ENCODE assay signal across 14 cellular contexts in genomic region chr2:226904592-226904991, GRCh38.
A peak's percentile ranks its signal among the peaks of the same experiment; 100 is the strongest.
DNase-seq lines count a peak whose midpoint lies in the region; ATAC-seq, FAIRE-seq and TF ChIP-seq lines count a peak whose summit lies in the region.
"Had no signal": no experiment of that assay in that cellular context is flagged by ENCODE, and none has a peak within 500 bp of the region (broad histone marks: within the 10 kb centered on the region; RNA-seq: fewer than 3 reads in every experiment).

No MANE protein-coding gene starts in this region.

- FAIRE-seq in bronchial epithelial cell (lab: Jason Lieb, UNC): peak; percentile 66

- no peaks in the 10 kb centered on the region for H3K9me3 Mint-ChIP-seq in osteocyte (ENCODE audit: unreplicated experiment)
- H3K9me3 Mint-ChIP-seq: H9, WTC11 had no signal

- TF ChIP-seq CTCF in bronchial epithelial cell (IDR thresholded peaks at IDR 0.05; ENCODE audit: insufficient read depth, low read length, severe bottlenecking): no peak
- no peak for TF ChIP-seq CTCF in osteocyte (IDR thresholded peaks at IDR 0.05)

- peaks cover 6% of the 10 kb centered on the region for H3K36me3 Mint-ChIP-seq in osteocyte (ENCODE audit: unreplicated experiment)
- H3K36me3 Mint-ChIP-seq: WTC11 had no signal

- peak; percentile 31 for ATAC-seq in GM18861 (IDR thresholded peaks at IDR 0.05; ENCODE audit: unreplicated experiment)
- ATAC-seq in GM21390 (IDR thresholded peaks at IDR 0.05; ENCODE audit: unreplicated experiment): peak; percentile 24
- peak; percentile 34 for ATAC-seq in HG03108 (IDR thresholded peaks at IDR 0.05; ENCODE audit: unreplicated experiment)
- ATAC-seq: left cardiac atrium, WTC11 had no signal

- H3K4me1 Mint-ChIP-seq in osteocyte (ENCODE audit: unreplicated experiment): peaks cover 55% of the 10 kb centered on the region
- H3K4me1 Mint-ChIP-seq: H9, WTC11 had no signal

- DNase-seq in bronchial epithelial cell (ENCODE audit: low read depth): no peak
- no peak for DNase-seq in osteocyte (ENCODE audit: extremely low spot score, unreplicated experiment)
- no peak for DNase-seq in DMS114 treated with DMSO at 0.1 percent for 48 hours (lab: John Stamatoyannopoulos, UW; ENCODE audit: unreplicated experiment)
- DNase-seq in cerebellum (ENCODE audit: low spot score): no peak
- DNase-seq in OCI-M1 (lab: John Stamatoyannopoulos, UW): no peak
- DNase-seq: aorta, DMS53, H9, left cardiac atrium had no signal

- peaks cover 1% of the 10 kb centered on the region for H3K36me3 ChIP-seq in bronchial epithelial cell (ENCODE audit: control insufficient read depth, insufficient read depth, low read length)
- H3K36me3 ChIP-seq: prostate gland had no signal

- H3K27me3 Mint-ChIP-seq in osteocyte (ENCODE audit: unreplicated experiment): no peaks in the 10 kb centered on the region

- no peak overlapping the region for H3K4me3 Mint-ChIP-seq in osteocyte (ENCODE audit: unreplicated experiment)
- H3K4me3 Mint-ChIP-seq: H9, WTC11 had no signal

- no peak overlapping the region for H3K4me3 ChIP-seq in bronchial epithelial cell (ENCODE audit: low read depth, low read length)
- H3K4me3 ChIP-seq: prostate gland had no signal

- H3K27ac Mint-ChIP-seq in osteocyte (ENCODE audit: unreplicated experiment): no peak overlapping the region
- H3K27ac Mint-ChIP-seq: WTC11 had no signal

- no peaks in the 10 kb centered on the region for H3K27me3 ChIP-seq in bronchial epithelial cell (ENCODE audit: control insufficient read depth, insufficient read depth, low read length)
